Comparison of ENCODE assay signal across 8 cellular contexts in the genomic region with DNA sequence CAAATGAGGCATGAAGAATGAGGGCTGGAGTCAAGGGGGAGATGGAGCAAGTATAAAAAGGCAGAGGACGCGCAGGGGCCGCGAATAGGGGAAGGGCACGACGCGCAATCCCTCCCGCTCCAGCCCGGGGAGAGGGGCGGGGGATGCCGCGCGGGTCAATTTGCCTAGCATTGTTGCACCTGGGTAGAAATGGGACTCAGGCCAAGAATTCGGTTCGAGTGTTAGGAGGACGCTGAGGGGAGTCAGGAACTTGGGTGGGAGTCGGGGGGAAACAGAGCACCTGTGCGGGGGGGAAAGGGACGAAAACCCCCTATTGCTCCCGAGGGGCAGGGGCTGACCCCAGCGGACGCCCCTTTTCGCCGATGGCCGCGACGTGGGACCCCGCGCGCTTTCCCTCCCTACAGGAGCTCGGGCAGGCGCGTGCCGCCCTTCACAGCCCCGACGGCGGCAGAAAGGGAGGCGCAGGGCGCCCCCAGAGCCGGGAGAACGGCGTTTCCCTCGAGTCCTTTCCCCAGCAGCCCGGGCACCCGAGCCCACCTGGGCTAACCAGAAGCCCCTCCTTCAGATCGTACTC. TPM values are rescaled to one million over a fixed set of nuclear protein-coding genes. Genes with fewer than 3 reads are reported as not detected.
DNase-seq lines count a peak whose midpoint lies in the region; ATAC-seq, FAIRE-seq and TF ChIP-seq lines count a peak whose summit lies in the region.

No MANE protein-coding gene starts in this region.

- peaks cover 12% of the 10 kb centered on the region for H3K4me1 ChIP-seq in SJSA1 (replicated peaks)

- H3K4me3 ChIP-seq in AG04450 (ENCODE audit: low read depth, low read length): peak overlapping the region; percentile 68
- H3K4me3 ChIP-seq in SJSA1: peak overlapping the region; percentile 48
- H3K4me3 ChIP-seq in bronchial epithelial cell (ENCODE audit: low read depth, low read length): peak overlapping the region; percentile 73

- TF ChIP-seq CTCF in AG04450 (IDR thresholded peaks at IDR 0.05; ENCODE audit: low read depth, low read length) (no peak), bronchial epithelial cell (IDR thresholded peaks at IDR 0.05; ENCODE audit: insufficient read depth, low read length, severe bottlenecking) (peak; percentile 24), GM13977 (IDR thresholded peaks at IDR 0.05; ENCODE audit: extremely low read depth, insufficient read depth, missing control alignments) (no peak)

- CTCF ChIA-PET in AG04450 (lab: Charles Lee): interaction anchor here (1.5 kb wide), 1 partner anchor 73 kb away, joined by 5 read pairs; no protein-coding TSS in a partner anchor

- H3K27ac ChIP-seq in AG04450 (ENCODE audit: low read depth, low read length): no peak overlapping the region
- no peak overlapping the region for H3K27ac ChIP-seq in SJSA1

- peak; percentile 6 for ATAC-seq in GM19328 (IDR thresholded peaks at IDR 0.05; ENCODE audit: unreplicated experiment)

- H3K27me3 ChIP-seq in AG04450 (ENCODE audit: control insufficient read depth, insufficient read depth, low read length) (peaks cover 14% of the 10 kb centered on the region), SJSA1 (replicated peaks) (peaks cover 15% of the 10 kb centered on the region), bronchial epithelial cell (ENCODE audit: control insufficient read depth, insufficient read depth, low read length) (no peaks in the 10 kb centered on the region)

- H3K9me3 ChIP-seq in AG04450 (ENCODE audit: control insufficient read depth, insufficient read depth, low read length) (peaks cover 4% of the 10 kb centered on the region; the same call in 1 of the 2 replicates), SJSA1 (replicated peaks) (no peaks in the 10 kb centered on the region)

- H3K36me3 ChIP-seq in SJSA1 (no peaks in the 10 kb centered on the region), bronchial epithelial cell (ENCODE audit: control insufficient read depth, insufficient read depth, low read length) (no peaks in the 10 kb centered on the region)

- FAIRE-seq in bronchial epithelial cell (lab: Jason Lieb, UNC): no peak

- DNase-seq in AG04450 (ENCODE audit: low read depth, low spot score) (no peak), HK-2 (ENCODE audit: unreplicated experiment) (peak; percentile 35), SJSA1 (ENCODE audit: low read depth in 1 of 2, low spot score in 2 of 2) (peak in 1 of 2 experiments; percentile 42), bronchial epithelial cell (ENCODE audit: low read depth) (no peak), kidney tubule cell (ENCODE audit: low spot score) (peak; percentile 24), GM13977 (ENCODE audit: low spot score) (no peak)
- DNase-seq in stimulated activated CD4-positive, alpha-beta T cell treated with anti-CD3 and anti-CD28 coated beads, Interleukin-2, amount 100 ng/mL, for 48 hours: peak; percentile 14 to 18

- POLR2A ChIA-PET in AG04450 (lab: Yijun Ruan, JAX): interaction anchor here (0.6 kb wide), 1 partner anchor 9 kb away, joined by 3 read pairs; no protein-coding TSS in a partner anchor

- in situ Hi-C loops in GM13977 (cut with MboI; ENCODE audit: low pct_unique_long_range_greater_than_20kb, low sequenced_read_pairs, unreplicated experiment): no loop called here

RNA-seq across cellular contexts. Expression of a gene that starts 0.4 kb away (rescaled TPM):
- 0.12 and 0.24 TPM in 2 replicates for polyA plus RNA-seq in AG04450 (2011; rRNA removed)
- 0.14 and 0.17 TPM in 2 replicates for polyA minus RNA-seq in AG04450 (2011; rRNA and poly(A)+ RNA removed)
- total RNA-seq in SJSA1 (2014; rRNA removed; shearing (Covaris generic)): 0.25 and 0.34 TPM in 2 replicates
- 1.3 and 5.2 TPM in 2 replicates for total RNA-seq in bronchial epithelial cell

Comparison
In these comparisons a context has a peak if more than half of its experiments do, and no peak if none do; other contexts are left out.
1. DNase-seq: peak in HK-2 (single experiment), kidney tubule cell (single experiment) and stimulated activated CD4-positive, alpha-beta T cell treated with anti-CD3 and anti-CD28 coated beads, Interleukin-2, amount 100 ng/mL, for 48 hours (2 of 2); none in AG04450 (single experiment), bronchial epithelial cell (single experiment) and GM13977 (single experiment).
2. Peak in every context shown above with its lines, with median percentiles within 50 percentile points of each other: H3K4me3 ChIP-seq.